ENCODE assay signal across 1 cellular context in genomic region chr7:151862606-151863381, GRCh38.
TF ChIP-seq lines count a peak whose summit lies in the region.

No MANE protein-coding gene starts in this region.

TF ChIP-seq in HepG2, 621 proteins besides CTCF, POLR2A, EP300 and RAD21:
- TF ChIP-seq ZNF431 (CRISPR knock-in tag; IDR thresholded peaks at IDR 0.05; ENCODE audit: borderline replicate concordance, low read depth): no peak
- TF ChIP-seq ZNF263 (CRISPR knock-in tag; IDR thresholded peaks at IDR 0.05): 0 out of 2 replicates have a peak, but pooled peaks have one; percentile 54
